8 cellular contexts compared by ENCODE assay signal in the genomic region with DNA sequence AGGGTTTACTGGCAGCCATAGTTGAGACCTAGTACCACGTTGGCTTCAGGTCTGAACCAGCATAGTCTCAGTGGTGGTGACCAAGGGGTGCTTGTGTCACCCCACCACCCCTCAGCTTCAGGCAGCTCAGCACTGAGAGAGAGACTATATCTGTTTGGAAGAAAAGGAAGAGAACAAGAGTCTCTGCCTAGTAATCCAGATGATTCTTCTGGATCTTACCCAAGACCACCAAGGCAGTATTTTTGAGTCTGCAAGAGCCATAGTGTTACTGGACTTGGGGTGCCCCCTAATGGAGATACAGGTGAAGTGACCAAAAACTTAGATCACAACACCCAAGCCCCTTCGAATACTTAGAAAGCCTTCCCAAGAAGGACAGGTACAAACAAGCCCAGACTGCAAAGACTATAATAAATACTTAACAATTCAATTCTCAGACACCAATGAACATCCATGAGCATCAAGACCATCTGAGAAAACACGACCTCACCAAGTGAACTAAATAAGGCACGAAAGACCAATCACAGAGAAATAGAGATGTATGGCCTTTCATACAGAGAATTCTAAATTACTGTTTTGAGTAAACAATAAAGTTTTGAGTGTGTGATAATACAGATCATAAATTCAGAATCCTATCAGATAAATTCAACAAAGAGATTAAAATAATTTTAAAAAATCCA.
DNase-seq lines count a peak whose midpoint lies in the region; ATAC-seq, FAIRE-seq and TF ChIP-seq lines count a peak whose summit lies in the region.

No MANE protein-coding gene starts in this region.

- H3K4me1 ChIP-seq in HepG2 (ENCODE audit: insufficient read depth, low read length): no peaks in the 10 kb centered on the region
- peaks cover 7 to 8% of the 10 kb centered on the region in 2 donors for H3K4me1 ChIP-seq in thyroid gland

- H3K9ac ChIP-seq in HepG2 (ENCODE audit: insufficient read depth, low read depth, low read length): no peak overlapping the region

- POLR2A ChIA-PET in RWPE1 (lab: Yijun Ruan, JAX; ENCODE audit: low non-redundant PET): no interaction called here
- POLR2A ChIA-PET in MCF 10A (lab: Yijun Ruan, JAX): no interaction called here
- POLR2A ChIA-PET in HepG2 (lab: Yijun Ruan, JAX): no interaction called here

- H3K9me3 ChIP-seq in HepG2 (ENCODE audit: low read length): no peaks in the 10 kb centered on the region
- no peaks in the 10 kb centered on the region for H3K9me3 ChIP-seq in thyroid gland

- H3K27me3 ChIP-seq in HepG2 (ENCODE audit: control insufficient read depth in 1 of 2, insufficient read depth in 2 of 2, low read length in 2 of 2): no peaks in the 10 kb centered on the region
- no peaks in the 10 kb centered on the region for H3K27me3 ChIP-seq in thyroid gland

- no peaks in the 10 kb centered on the region for H3K79me2 ChIP-seq in HepG2 (ENCODE audit: insufficient read depth, low read length)

- peak; percentile 30 for FAIRE-seq in HepG2 (lab: Jason Lieb, UNC)

- peak; percentile 67 for ATAC-seq in HG03432 (IDR thresholded peaks at IDR 0.05; ENCODE audit: unreplicated experiment)
- peak; percentile 74 for ATAC-seq in HepG2
- no peak for ATAC-seq in HG02763 (IDR thresholded peaks at IDR 0.05; ENCODE audit: unreplicated experiment)

- WGBS in HepG2 (ENCODE audit: low lambda C conversion rate): 29% methylated on average over 3 of the region's 4 CpGs
- WGBS in thyroid gland, 2 donors: 77% methylated on average over 4 of the region's 4 CpGs

- no peaks in the 10 kb centered on the region for H3K36me3 ChIP-seq in HepG2 (replicated peaks in 1 of 2; ENCODE audit: control insufficient read depth in 1 of 2, insufficient read depth in 2 of 2, low read length in 2 of 2)
- H3K36me3 ChIP-seq in thyroid gland: no peaks in the 10 kb centered on the region

- no peak overlapping the region for H3K4me3 Mint-ChIP-seq in MCF 10A (ENCODE audit: unreplicated experiment)

- H3K27ac Mint-ChIP-seq in MCF 10A (ENCODE audit: low read depth, unreplicated experiment): no peak overlapping the region

- no peaks in the 10 kb centered on the region for H3K27me3 Mint-ChIP-seq in MCF 10A (ENCODE audit: insufficient read depth, unreplicated experiment)

- TF ChIP-seq POLR2A in HepG2 (IDR thresholded peaks at IDR 0.05; ENCODE audit: insufficient read depth in 1 of 2, low read depth in 2 of 2, low read length in 2 of 2): no peak
- no peak for TF ChIP-seq POLR2A in thyroid gland (IDR thresholded peaks at IDR 0.05)

- TF ChIP-seq EP300 in HepG2 (IDR thresholded peaks at IDR 0.05; ENCODE audit: low read depth in 2 of 2, low read length in 2 of 2): no peak
- TF ChIP-seq EP300 in HepG2 (CRISPR knock-in tag; IDR thresholded peaks at IDR 0.05; ENCODE audit: borderline replicate concordance): no peak

- no peaks in the 10 kb centered on the region for H4K20me1 ChIP-seq in HepG2 (ENCODE audit: insufficient read depth, low read length)

- in situ Hi-C loops in HepG2 (cut with HindIII; ENCODE audit: extremely low pct_ligation_motif_present, low pct_unique_long_range_greater_than_20kb): loop anchor here (5.0 to 10.0 kb wide), 2 partner anchors 142 to 265 kb away; no protein-coding TSS in a partner anchor

- H3K4me2 ChIP-seq in HepG2 (ENCODE audit: low read depth, low read length): no peak overlapping the region

- no peak overlapping the region for H3K27ac ChIP-seq in RWPE1
- H3K27ac ChIP-seq in HepG2 (ENCODE audit: extremely low read length, insufficient read depth, low read length): no peak overlapping the region
- H3K27ac ChIP-seq in thyroid gland: no peak overlapping the region

- no peak overlapping the region for H2AFZ ChIP-seq in HepG2 (ENCODE audit: low read length)

- no TSS peak for BruUV-seq in MCF 10A (replicated peaks; lab: Mats Ljungman, UMichigan)
- BruUV-seq in HepG2 (replicated peaks; lab: Mats Ljungman, UMichigan): no TSS peak

- TF ChIP-seq RAD21 in HepG2 (CRISPR knock-in tag; IDR thresholded peaks at IDR 0.05): peak; percentile 42; the same call in 1 of the 2 replicates

- DNase-seq in NCI-H2107 treated with DMSO at 0.1 percent for 48 hours (lab: John Stamatoyannopoulos, UW; ENCODE audit: unreplicated experiment): peak; percentile 13
- DNase-seq in NCI-H2107 (lab: John Stamatoyannopoulos, UW): no peak
- DNase-seq in RWPE1 (ENCODE audit: low spot score): no peak
- DNase-seq in MCF 10A (ENCODE audit: unreplicated experiment): peak; percentile 53
- DNase-seq in HepG2 (ENCODE audit: low spot score): peak; percentile 34
- peak in 1 of 2 donors; percentile 7 for DNase-seq in thyroid gland

- CTCF ChIA-PET in RWPE1 (lab: Yijun Ruan, JAX) (no interaction called here), MCF 10A (lab: Yijun Ruan, JAX) (interaction anchor here (0.6 to 2.8 kb wide), 19 partner anchors 8 to 644 kb away, joined by 3 to 24 read pairs (median 4); no protein-coding TSS in a partner anchor), HepG2 (lab: Yijun Ruan, JAX; ENCODE audit: low intra/inter-chr PET ratio, low total read pairs) (interaction anchor here (0.7 to 1.8 kb wide), 5 partner anchors 57 to 264 kb away, joined by 3 to 6 read pairs (median 6); no protein-coding TSS in a partner anchor)

- peaks cover 6% of the 10 kb centered on the region for H3K4me1 Mint-ChIP-seq in MCF 10A (ENCODE audit: insufficient read depth, unreplicated experiment)

- peaks cover 6% of the 10 kb centered on the region for H3K9me3 Mint-ChIP-seq in MCF 10A (ENCODE audit: unreplicated experiment)

- intact Hi-C loops in MCF 10A (cut with micrococcal nuclease) (loop anchor here (1.0 to 10.0 kb wide), 6 partner anchors 57 to 1105 kb away; no protein-coding TSS in a partner anchor), HepG2 (cut with micrococcal nuclease; ENCODE audit: unreplicated experiment) (loop anchor here (1.0 to 2.0 kb wide), 3 partner anchors 57 to 141 kb away; no protein-coding TSS in a partner anchor), thyroid gland (cut with DNase I) (no loop called here)

- no peaks in the 10 kb centered on the region for H3K36me3 Mint-ChIP-seq in MCF 10A (ENCODE audit: insufficient read depth, unreplicated experiment)

- H3K4me3 ChIP-seq in HepG2 (replicated peaks in 1 of 3; ENCODE audit: insufficient read depth in 1 of 3, low read depth in 2 of 3, low read length in 3 of 3): no peak overlapping the region
- H3K4me3 ChIP-seq in thyroid gland (replicated peaks in 1 of 3): no peak overlapping the region

- TF ChIP-seq CTCF in RWPE1 (conservative IDR thresholded peaks at IDR 0.05; ENCODE audit: low read depth) (peak; percentile 46; the same call in 1 of the 2 replicates), MCF 10A (IDR thresholded peaks at IDR 0.05; ENCODE audit: unreplicated experiment) (peak; percentile 75), HepG2 (CRISPR knock-in tag; IDR thresholded peaks at IDR 0.05) (peak; percentile 81), thyroid gland (IDR thresholded peaks at IDR 0.05) (peak in 5 of 6 experiments; percentile 15 to 65 (median 43))

TF ChIP-seq in HepG2, 621 proteins besides CTCF, POLR2A, EP300 and RAD21:
- peak; percentile 53; the same call in 1 of the 2 replicates for TF ChIP-seq SMC3 (IDR thresholded peaks at IDR 0.05; ENCODE audit: low read length)
- no peak for TF ChIP-seq SCMH1 (CRISPR knock-in tag; IDR thresholded peaks at IDR 0.05; ENCODE audit: borderline replicate concordance)
- TF ChIP-seq STAG1 (CRISPR knock-in tag; IDR thresholded peaks at IDR 0.05): peak; percentile 83

Comparison
In these comparisons a context has a peak if more than half of its experiments do, and no peak if none do; other contexts are left out.
1. DNase-seq: peak in NCI-H2107 treated with DMSO at 0.1 percent for 48 hours (single experiment), MCF 10A (single experiment) and HepG2 (single experiment); none in NCI-H2107 (single experiment) and RWPE1 (single experiment).
2. Peak in every context shown above with its lines, with median percentiles within 50 percentile points of each other: CTCF ChIP-seq.